9 cellular contexts compared by ENCODE assay signal in genomic region chr5:178116406-178116885, GRCh38. TPM values are rescaled to one million over a fixed set of nuclear protein-coding genes. Genes with fewer than 3 reads are reported as not detected.
DNase-seq lines count a peak whose midpoint lies in the region; ATAC-seq, FAIRE-seq and TF ChIP-seq lines count a peak whose summit lies in the region.
"Had no signal": no experiment of that assay in that cellular context is flagged by ENCODE, and none has a peak within 500 bp of the region (broad histone marks: within the 10 kb centered on the region; RNA-seq: fewer than 3 reads in every experiment).

No MANE protein-coding gene starts in this region.

- CTCF ChIA-PET in activated CD8-positive, alpha-beta T cell treated with anti-CD3 and anti-CD28 coated beads for 36 hours (lab: Charles Lee): interaction anchor here (1.2 to 9.1 kb wide), 6 partner anchors 14 to 41 kb away, joined by 3 to 84 read pairs (median 4); partner anchors contain the start of gene NHP2

- H3K27me3 Mint-ChIP-seq in activated CD8-positive, alpha-beta T cell treated with anti-CD3 and anti-CD28 coated beads for 36 hours: no peaks in the 10 kb centered on the region
- peaks cover 41 to 50% (median 44%) of the 10 kb centered on the region in 3 donors for H3K27me3 Mint-ChIP-seq in immature natural killer cell (ENCODE audit: low read depth in 3 of 3)
- no peaks in the 10 kb centered on the region for H3K27me3 Mint-ChIP-seq in stimulated activated naive CD8-positive, alpha-beta T cell treated with anti-CD3 and anti-CD28 coated beads, Interleukin-15, amount 100 ng/mL, for 72 hours

- DNase-seq in activated CD8-positive, alpha-beta T cell treated with anti-CD3 and anti-CD28 coated beads for 36 hours: peak; percentile 96
- peak; percentile 94 to 97 (median 94) for DNase-seq in immature natural killer cell
- peak; percentile 78 to 90 for DNase-seq in stimulated activated naive CD8-positive, alpha-beta T cell treated with anti-CD3 and anti-CD28 coated beads, Interleukin-15, amount 100 ng/mL, for 72 hours
- no peak for DNase-seq in D721Med (ENCODE audit: insufficient read length, low spot score)
- DNase-seq in NCI-H2171 treated with DMSO at 0.1 percent for 48 hours (lab: John Stamatoyannopoulos, UW): no peak

- H3K4me1 Mint-ChIP-seq in activated CD8-positive, alpha-beta T cell treated with anti-CD3 and anti-CD28 coated beads for 36 hours (ENCODE audit: low read depth): peaks cover 32% of the 10 kb centered on the region
- peaks cover 48 to 52% of the 10 kb centered on the region in 2 donors for H3K4me1 Mint-ChIP-seq in immature natural killer cell
- H3K4me1 Mint-ChIP-seq in stimulated activated naive CD8-positive, alpha-beta T cell treated with anti-CD3 and anti-CD28 coated beads, Interleukin-15, amount 100 ng/mL, for 72 hours: peaks cover 69% of the 10 kb centered on the region

- FAIRE-seq in D721Med (lab: Jason Lieb, UNC): no peak
- FAIRE-seq: islet of Langerhans had no signal

- POLR2A ChIA-PET in activated CD8-positive, alpha-beta T cell treated with anti-CD3 and anti-CD28 coated beads for 36 hours (lab: Charles Lee): interaction anchor here (0.7 to 5.8 kb wide), 8 partner anchors 7 to 88 kb away, joined by 3 to 44 read pairs (median 6); partner anchors contain the start of genes HNRNPAB and RMND5B

- peaks cover 3% of the 10 kb centered on the region for H3K9me3 Mint-ChIP-seq in activated CD8-positive, alpha-beta T cell treated with anti-CD3 and anti-CD28 coated beads for 36 hours
- H3K9me3 Mint-ChIP-seq in immature natural killer cell: peaks cover 0 to 4% (median 0%) of the 10 kb centered on the region in 6 donors
- H3K9me3 Mint-ChIP-seq in stimulated activated naive CD8-positive, alpha-beta T cell treated with anti-CD3 and anti-CD28 coated beads, Interleukin-15, amount 100 ng/mL, for 72 hours: no peaks in the 10 kb centered on the region

- intact Hi-C loops in activated CD8-positive, alpha-beta T cell treated with anti-CD3 and anti-CD28 coated beads for 36 hours (cut with micrococcal nuclease): loop anchor here (5.0 kb wide), 1 partner anchor 36 kb away; the partner anchor contains the start of gene NHP2

- H3K27ac Mint-ChIP-seq in activated CD8-positive, alpha-beta T cell treated with anti-CD3 and anti-CD28 coated beads for 36 hours: peak overlapping the region; percentile 95
- H3K27ac Mint-ChIP-seq in immature natural killer cell: peak overlapping the region; percentile 87 to 99 (median 96)
- peak overlapping the region; percentile 10 to 82 for H3K27ac Mint-ChIP-seq in stimulated activated naive CD8-positive, alpha-beta T cell treated with anti-CD3 and anti-CD28 coated beads, Interleukin-15, amount 100 ng/mL, for 72 hours

- ATAC-seq in GM18502 (IDR thresholded peaks at IDR 0.05; ENCODE audit: poor library complexity, unreplicated experiment): peak; percentile 37
- peak; percentile 26 for ATAC-seq in HG03175 (IDR thresholded peaks at IDR 0.05; ENCODE audit: unreplicated experiment)
- peak; percentile 62 for ATAC-seq in activated CD8-positive, alpha-beta T cell treated with anti-CD3 and anti-CD28 coated beads for 36 hours
- ATAC-seq in stimulated activated naive CD8-positive, alpha-beta T cell treated with anti-CD3 and anti-CD28 coated beads, Interleukin-15, amount 100 ng/mL, for 72 hours: peak; percentile 73
- no peak for ATAC-seq in HG03039 (IDR thresholded peaks at IDR 0.05; ENCODE audit: unreplicated experiment)

- peaks cover 32% of the 10 kb centered on the region for H3K36me3 Mint-ChIP-seq in activated CD8-positive, alpha-beta T cell treated with anti-CD3 and anti-CD28 coated beads for 36 hours (ENCODE audit: low read depth)
- H3K36me3 Mint-ChIP-seq in immature natural killer cell: no peaks in the 10 kb centered on the region

- peak overlapping the region; percentile 98 for H3K4me3 Mint-ChIP-seq in activated CD8-positive, alpha-beta T cell treated with anti-CD3 and anti-CD28 coated beads for 36 hours
- peak overlapping the region; percentile 76 to 88 (median 83) for H3K4me3 Mint-ChIP-seq in immature natural killer cell
- peak overlapping the region; percentile 97 to 99 for H3K4me3 Mint-ChIP-seq in stimulated activated naive CD8-positive, alpha-beta T cell treated with anti-CD3 and anti-CD28 coated beads, Interleukin-15, amount 100 ng/mL, for 72 hours

- no peak for TF ChIP-seq CTCF in activated CD8-positive, alpha-beta T cell treated with anti-CD3 and anti-CD28 coated beads for 36 hours (IDR thresholded peaks at IDR 0.05)
- TF ChIP-seq CTCF in D721Med (IDR thresholded peaks at IDR 0.05; ENCODE audit: insufficient read depth, missing control alignments): no peak

RNA-seq across cellular contexts. Expression of gene N4BP3, which starts 3.1 kb away (rescaled TPM):
- total RNA-seq in activated CD8-positive, alpha-beta T cell treated with anti-CD3 and anti-CD28 coated beads for 36 hours: 10 to 100 TPM; 33.2 to 33.4 TPM
- polyA plus RNA-seq in immature natural killer cell: under 1 TPM in 2 of 3 donors, not detected in 1; 0.07 to 0.10 TPM

RNA-seq across cellular contexts. Expression of gene RMND5B, which starts 14.4 kb away (rescaled TPM):
- total RNA-seq in activated CD8-positive, alpha-beta T cell treated with anti-CD3 and anti-CD28 coated beads for 36 hours: 10 to 100 TPM; 32.9 to 33.4 TPM
- 10 to 100 TPM; 10.0 to 12.4 (median 11.8) TPM for polyA plus RNA-seq in immature natural killer cell

RNA-seq across cellular contexts. Expression of gene NHP2, which starts 37.2 kb away (rescaled TPM):
- 100 to 1,000 TPM; 287 to 296 TPM for total RNA-seq in activated CD8-positive, alpha-beta T cell treated with anti-CD3 and anti-CD28 coated beads for 36 hours
- 100 to 1,000 TPM; 163 to 196 (median 195) TPM for polyA plus RNA-seq in immature natural killer cell

Comparison
In these comparisons a context has a peak if more than half of its experiments do, and no peak if none do; other contexts are left out.
1. DNase-seq: peak in activated CD8-positive, alpha-beta T cell treated with anti-CD3 and anti-CD28 coated beads for 36 hours (single experiment), immature natural killer cell (3 of 3) and stimulated activated naive CD8-positive, alpha-beta T cell treated with anti-CD3 and anti-CD28 coated beads, Interleukin-15, amount 100 ng/mL, for 72 hours (2 of 2); none in D721Med (single experiment) and NCI-H2171 treated with DMSO at 0.1 percent for 48 hours (single experiment).
2. H3K27ac Mint-ChIP-seq: peak in every context shown above with its lines; median percentile 96 in immature natural killer cell; 95 in activated CD8-positive, alpha-beta T cell treated with anti-CD3 and anti-CD28 coated beads for 36 hours; 46 in stimulated activated naive CD8-positive, alpha-beta T cell treated with anti-CD3 and anti-CD28 coated beads, Interleukin-15, amount 100 ng/mL, for 72 hours.
3. Peak in every context shown above with its lines, with median percentiles within 50 percentile points of each other: H3K4me3 Mint-ChIP-seq.